Comparison of ENCODE assay signal across 10 cellular contexts in genomic region chr14:61145903-61146411, GRCh38.
DNase-seq lines count a peak whose midpoint lies in the region; ATAC-seq and TF ChIP-seq lines count a peak whose summit lies in the region.
"Had no signal": no experiment of that assay in that cellular context is flagged by ENCODE, and none has a peak within 500 bp of the region (broad histone marks: within the 10 kb centered on the region; RNA-seq: fewer than 3 reads in every experiment).

No MANE protein-coding gene starts in this region.

- H3K9me3 Mint-ChIP-seq in T-cell, result peaks cover 19 to 21% (median 19%) of the 10 kb centered on the region in 3 donors

- 24 to 27% methylated on average over 6 of the region's 6 CpGs for WGBS in esophagus squamous epithelium, 2 donors
- WGBS in psoas muscle, 3 donors, result 17 to 33% (median 19%) methylated on average over 6 of the region's 6 CpGs

- CTCF ChIA-PET in T-cell (lab: Charles Lee), result no interaction called here

- no peaks in the 10 kb centered on the region for H3K36me3 Mint-ChIP-seq in T-cell

- no peaks in the 10 kb centered on the region for H3K36me3 ChIP-seq in esophagus squamous epithelium
- no peaks in the 10 kb centered on the region for H3K36me3 ChIP-seq in psoas muscle (ENCODE audit: insufficient read depth in 1 of 2, low read depth in 1 of 2)

- no peak overlapping the region for H3K27ac Mint-ChIP-seq in T-cell
- H3K27ac Mint-ChIP-seq: activated CD4-positive, alpha-beta memory T cell treated with anti-CD3 and anti-CD28 coated beads for 36 hours had no signal

- no peak overlapping the region for H3K4me3 Mint-ChIP-seq in T-cell
- H3K4me3 Mint-ChIP-seq: activated CD4-positive, alpha-beta memory T cell treated with anti-CD3 and anti-CD28 coated beads for 36 hours had no signal

- ATAC-seq in psoas muscle, result peak; percentile 19 to 35 (median 26)
- ATAC-seq in HG02884 (IDR thresholded peaks at IDR 0.05; ENCODE audit: unreplicated experiment), result no peak
- ATAC-seq in T-cell (replicated peaks in 1 of 4), result no peak
- ATAC-seq in stimulated activated naive CD8-positive, alpha-beta T cell treated with anti-CD3 and anti-CD28 coated beads, Interleukin-15, Interleukin-2, amounts not matched to agents 100 U/mL and 50 U/mL, for 24 hours, result no peak

- H3K27ac ChIP-seq in esophagus squamous epithelium, result peak overlapping the region; percentile 37 to 79 (median 60)
- peak overlapping the region; percentile 98 for H3K27ac ChIP-seq in psoas muscle

- no peak for TF ChIP-seq CTCF in esophagus squamous epithelium (IDR thresholded peaks at IDR 0.05)
- no peak for TF ChIP-seq CTCF in psoas muscle (IDR thresholded peaks at IDR 0.05)

- H3K4me1 ChIP-seq in esophagus squamous epithelium (peaks cover 0 to 38% (median 12%) of the 10 kb centered on the region in 3 donors), psoas muscle (peaks cover 30% of the 10 kb centered on the region)

- POLR2A ChIA-PET in T-cell (lab: Charles Lee), result no interaction called here

- DNase-seq in Daoy (ENCODE audit: low read depth) (peak; percentile 92), NCI-H82 (lab: John Stamatoyannopoulos, UW) (peak; percentile 71), esophagus squamous epithelium (lab: John Stamatoyannopoulos, UW) (no peak), psoas muscle (no peak), Ammon's horn (ENCODE audit: low spot score) (no peak), T-cell (no peak)
- DNase-seq in stimulated activated naive CD8-positive, alpha-beta T cell treated with anti-CD3 and anti-CD28 coated beads, Interleukin-15, Interleukin-2, amounts not matched to agents 100 U/mL and 50 U/mL, for 24 hours, result no peak
- DNase-seq: activated CD4-positive, alpha-beta memory T cell treated with anti-CD3 and anti-CD28 coated beads for 36 hours had no signal

- no peaks in the 10 kb centered on the region for H3K27me3 ChIP-seq in esophagus squamous epithelium
- no peaks in the 10 kb centered on the region for H3K27me3 ChIP-seq in psoas muscle (ENCODE audit: insufficient read depth in 3 of 3, low read length in 2 of 3)

- H3K9me3 ChIP-seq in esophagus squamous epithelium (peaks cover 0 to 6% (median 0%) of the 10 kb centered on the region in 3 donors), psoas muscle (peaks cover 9% of the 10 kb centered on the region)

- no peaks in the 10 kb centered on the region for H3K4me1 Mint-ChIP-seq in T-cell

- intact Hi-C loops in esophagus squamous epithelium (cut with DNase I) (no loop called here), psoas muscle (cut with DNase I) (loop anchor here (2.0 to 5.0 kb wide), 2 partner anchors 15 to 41 kb away; no protein-coding TSS in a partner anchor)

- TF ChIP-seq POLR2A in esophagus squamous epithelium (IDR thresholded peaks at IDR 0.05), result no peak

- H3K27me3 Mint-ChIP-seq in T-cell, result peaks cover 3 to 8% of the 10 kb centered on the region in 2 donors

- no peak overlapping the region for H3K4me3 ChIP-seq in esophagus squamous epithelium
- H3K4me3 ChIP-seq in psoas muscle, result peak overlapping the region; percentile 11
- H3K4me3 ChIP-seq: coronary artery had no signal

Comparison
In these comparisons a context has a peak if more than half of its experiments do, and no peak if none do; other contexts are left out.
1. DNase-seq: peak in Daoy (single experiment) and NCI-H82 (single experiment); none in esophagus squamous epithelium (single experiment), psoas muscle (0 of 2), Ammon's horn (single experiment), T-cell (0 of 34) and stimulated activated naive CD8-positive, alpha-beta T cell treated with anti-CD3 and anti-CD28 coated beads, Interleukin-15, Interleukin-2, amounts not matched to agents 100 U/mL and 50 U/mL, for 24 hours (single experiment).
2. ATAC-seq: peak in psoas muscle (4 of 4); none in HG02884 (single experiment), T-cell (0 of 4) and stimulated activated naive CD8-positive, alpha-beta T cell treated with anti-CD3 and anti-CD28 coated beads, Interleukin-15, Interleukin-2, amounts not matched to agents 100 U/mL and 50 U/mL, for 24 hours (single experiment).